Comparison of ENCODE assay signal across 12 cellular contexts in genomic region chrX:116490091-116490490, GRCh38. TPM values are rescaled to one million over a fixed set of nuclear protein-coding genes. Genes with fewer than 3 reads are reported as not detected.
DNase-seq lines count a peak whose midpoint lies in the region; ATAC-seq and TF ChIP-seq lines count a peak whose summit lies in the region.
"Had no signal": no experiment of that assay in that cellular context is flagged by ENCODE, and none has a peak within 500 bp of the region (broad histone marks: within the 10 kb centered on the region; RNA-seq: fewer than 3 reads in every experiment).

No MANE protein-coding gene starts in this region.

- TF ChIP-seq CTCF in AG09319 (IDR thresholded peaks at IDR 0.05; ENCODE audit: low read depth, low read length) (peak; percentile 21), H9 (conservative IDR thresholded peaks at IDR 0.05) (peak; percentile 75), Panc1 (IDR thresholded peaks at IDR 0.05) (peak; percentile 30; the same call in 1 of the 2 replicates), thyroid gland (IDR thresholded peaks at IDR 0.05) (peak in 2 of 6 experiments; percentile 25 to 32)

- no peak for TF ChIP-seq POLR2A in thyroid gland (IDR thresholded peaks at IDR 0.05)

- no peak overlapping the region for H3K4ac ChIP-seq in H9 (ENCODE audit: low read depth, low read length)

- no peak for DNase-seq in AG09319 (ENCODE audit: extremely low read depth, low read depth)
- no peak for DNase-seq in H9
- DNase-seq in Panc1 (ENCODE audit: low read depth, low spot score): no peak
- DNase-seq in inferior parietal cortex (ENCODE audit: extremely low spot score): peak; percentile 2
- DNase-seq in HuH-7.5 (ENCODE audit: low spot score): no peak
- no peak for DNase-seq in thyroid gland
- DNase-seq: activated B cell treated with CpG ODN at 0.5 μM for 24 hours; DMS79; stimulated activated naive CD4-positive, alpha-beta T cell had no signal

- H3K36me3 Mint-ChIP-seq in H9 (ENCODE audit: insufficient read depth in 1 of 3, low read depth in 3 of 3): no peaks in the 10 kb centered on the region
- H3K36me3 Mint-ChIP-seq: memory B cell had no signal

- no peaks in the 10 kb centered on the region for H3K4me1 Mint-ChIP-seq in H9
- H3K4me1 Mint-ChIP-seq: activated B cell treated with CpG ODN at 0.5 μM for 24 hours, memory B cell had no signal

- H2BK5ac ChIP-seq in H9 (ENCODE audit: insufficient read length, low read length): no peak overlapping the region

- H4K5ac ChIP-seq in H9 (ENCODE audit: insufficient read length, low read depth, low read length): no peak overlapping the region

- no peak overlapping the region for H2BK120ac ChIP-seq in H9 (ENCODE audit: low read depth, low read length, poor library complexity, severe bottlenecking)

- H3K79me2 ChIP-seq in H9 (ENCODE audit: insufficient read depth, low read length): no peaks in the 10 kb centered on the region

- no peaks in the 10 kb centered on the region for H3K9me3 Mint-ChIP-seq in H9
- H3K9me3 Mint-ChIP-seq: activated B cell treated with CpG ODN at 0.5 μM for 24 hours, memory B cell had no signal

- no peak overlapping the region for H2BK20ac ChIP-seq in H9 (ENCODE audit: low read depth, low read length, poor library complexity, severe bottlenecking)

- no peak overlapping the region for H3K18ac ChIP-seq in H9 (ENCODE audit: insufficient read length, low read depth, low read length)

- no peak overlapping the region for H2AFZ ChIP-seq in H9 (ENCODE audit: low read length)

- no peak overlapping the region for H3K9ac ChIP-seq in H9 (ENCODE audit: extremely low read depth, insufficient read length, low read length)

- H3K4me1 ChIP-seq in H9 (ENCODE audit: insufficient read depth, low read length) (no peaks in the 10 kb centered on the region), Panc1 (ENCODE audit: control insufficient read depth, insufficient read depth, low read length) (no peaks in the 10 kb centered on the region), thyroid gland (no peaks in the 10 kb centered on the region)

- intact Hi-C loops in Panc1 (cut with micrococcal nuclease; ENCODE audit: unreplicated experiment): loop anchor here (10.0 kb wide), 2 partner anchors 1495 to 1765 kb away; no protein-coding TSS in a partner anchor
- intact Hi-C loops in thyroid gland (cut with DNase I): no loop called here

- no peak overlapping the region for H3K56ac ChIP-seq in H9 (ENCODE audit: insufficient read length, low read depth, low read length)

- no peak overlapping the region for H4K8ac ChIP-seq in H9 (replicated peaks; ENCODE audit: insufficient read length, low read depth, low read length)

- H3K27ac Mint-ChIP-seq in H9: no peak overlapping the region
- H3K27ac Mint-ChIP-seq: activated B cell treated with CpG ODN at 0.5 μM for 24 hours, memory B cell had no signal

- H3T11ph ChIP-seq in H9 (ENCODE audit: low read length): no peak overlapping the region

- CTCF ChIA-PET in Panc1 (lab: Charles Lee): interaction anchor here (0.5 kb wide), 1 partner anchor 472 kb away, joined by 4 read pairs; no protein-coding TSS in a partner anchor

- no peaks in the 10 kb centered on the region for H3K27me3 ChIP-seq in H9 (ENCODE audit: insufficient read depth, low read length)
- no peaks in the 10 kb centered on the region for H3K27me3 ChIP-seq in Panc1 (ENCODE audit: control insufficient read depth, insufficient read depth, low read length)
- no peaks in the 10 kb centered on the region for H3K27me3 ChIP-seq in thyroid gland

- H4K91ac ChIP-seq in H9 (ENCODE audit: insufficient read length, low read depth, low read length): no peak overlapping the region

- H3K27ac ChIP-seq in H9 (ENCODE audit: insufficient read length, low read depth, low read length) (no peak overlapping the region), Panc1 (ENCODE audit: low read length) (no peak overlapping the region), thyroid gland (no peak overlapping the region)

- no peaks in the 10 kb centered on the region for H3K36me3 ChIP-seq in Panc1 (ENCODE audit: control insufficient read depth, insufficient read depth, low read length)
- H3K36me3 ChIP-seq in thyroid gland: no peaks in the 10 kb centered on the region

- H3K4me2 ChIP-seq in H9 (ENCODE audit: insufficient read depth, insufficient read length, low read length): no peak overlapping the region

- H2AK5ac ChIP-seq in H9 (ENCODE audit: insufficient read length, low read length): no peak overlapping the region

- H3K14ac ChIP-seq in H9 (ENCODE audit: insufficient read depth, low read length): no peak overlapping the region

- no peaks in the 10 kb centered on the region for H3K79me1 ChIP-seq in H9 (ENCODE audit: insufficient read depth, low read depth, low read length, poor library complexity, severe bottlenecking)

- H3K27me3 Mint-ChIP-seq in H9 (ENCODE audit: low read depth): no peaks in the 10 kb centered on the region
- H3K27me3 Mint-ChIP-seq: activated B cell treated with CpG ODN at 0.5 μM for 24 hours, memory B cell had no signal

- no TSS peak for BruUV-seq in Panc1 (replicated peaks; lab: Mats Ljungman, UMichigan)

- no peak overlapping the region for H2BK12ac ChIP-seq in H9 (ENCODE audit: insufficient read length, low read depth, low read length)

- H3K4me3 ChIP-seq in Panc1 (ENCODE audit: low read depth in 2 of 2, low read length in 2 of 2) (no peak overlapping the region), thyroid gland (replicated peaks in 1 of 3) (no peak overlapping the region)

- ATAC-seq in Panc1 (no peak), GM21717 (IDR thresholded peaks at IDR 0.05; ENCODE audit: unreplicated experiment) (no peak), GM18867 (IDR thresholded peaks at IDR 0.05; ENCODE audit: unreplicated experiment) (no peak)

- H3K4me3 Mint-ChIP-seq in H9: no peak overlapping the region
- H3K4me3 Mint-ChIP-seq: activated B cell treated with CpG ODN at 0.5 μM for 24 hours, memory B cell had no signal

- H4K20me1 ChIP-seq in H9 (ENCODE audit: control insufficient read depth, insufficient read depth, insufficient read length): no peaks in the 10 kb centered on the region

- POLR2A ChIA-PET in Panc1 (lab: Charles Lee): no interaction called here

- H3K9me3 ChIP-seq in H9 (ENCODE audit: control insufficient read depth, low read depth, low read length) (no peaks in the 10 kb centered on the region), Panc1 (ENCODE audit: control insufficient read depth, insufficient read depth, low read depth, low read length) (no peaks in the 10 kb centered on the region), thyroid gland (no peaks in the 10 kb centered on the region)

- no peak overlapping the region for H2BK15ac ChIP-seq in H9 (ENCODE audit: low read depth, low read length)

- H3K23ac ChIP-seq in H9 (ENCODE audit: insufficient read length, low read depth, low read length): no peak overlapping the region

- in situ Hi-C loops in Panc1 (cut with HindIII; ENCODE audit: low pct_unique_long_range_greater_than_20kb, low sequenced_read_pairs): no loop called here

- H3K23me2 ChIP-seq in H9 (ENCODE audit: insufficient read length, low read depth, low read length, poor library complexity, severe bottlenecking): no peaks in the 10 kb centered on the region

RNA-seq across cellular contexts. Expression of gene CT83, which starts 27.3 kb away (rescaled TPM):
- not detected in 2 replicates for total RNA-seq in H9 (2021)
- total RNA-seq in Panc1 (2021; ENCODE audit: unreplicated experiment): not detected
- polyA plus RNA-seq in Panc1 (2012; ENCODE audit: insufficient read length): not detected
- not detected for total RNA-seq in thyroid gland
- total RNA-seq: activated B cell treated with CpG ODN at 0.5 μM for 24 hours had no signal

RNA-seq across cellular contexts. Expression of gene SLC6A14, which starts 53.7 kb away (rescaled TPM):
- total RNA-seq in H9 (2021): not detected in 2 replicates
- total RNA-seq in Panc1 (2021; ENCODE audit: unreplicated experiment): 0.03 TPM
- polyA plus RNA-seq in Panc1 (2012; ENCODE audit: insufficient read length): not detected
- total RNA-seq in thyroid gland: under 1 TPM in 1 of 4 donors, not detected in 3; 0.33 TPM
- total RNA-seq: activated B cell treated with CpG ODN at 0.5 μM for 24 hours had no signal
